In the genomic region with DNA sequence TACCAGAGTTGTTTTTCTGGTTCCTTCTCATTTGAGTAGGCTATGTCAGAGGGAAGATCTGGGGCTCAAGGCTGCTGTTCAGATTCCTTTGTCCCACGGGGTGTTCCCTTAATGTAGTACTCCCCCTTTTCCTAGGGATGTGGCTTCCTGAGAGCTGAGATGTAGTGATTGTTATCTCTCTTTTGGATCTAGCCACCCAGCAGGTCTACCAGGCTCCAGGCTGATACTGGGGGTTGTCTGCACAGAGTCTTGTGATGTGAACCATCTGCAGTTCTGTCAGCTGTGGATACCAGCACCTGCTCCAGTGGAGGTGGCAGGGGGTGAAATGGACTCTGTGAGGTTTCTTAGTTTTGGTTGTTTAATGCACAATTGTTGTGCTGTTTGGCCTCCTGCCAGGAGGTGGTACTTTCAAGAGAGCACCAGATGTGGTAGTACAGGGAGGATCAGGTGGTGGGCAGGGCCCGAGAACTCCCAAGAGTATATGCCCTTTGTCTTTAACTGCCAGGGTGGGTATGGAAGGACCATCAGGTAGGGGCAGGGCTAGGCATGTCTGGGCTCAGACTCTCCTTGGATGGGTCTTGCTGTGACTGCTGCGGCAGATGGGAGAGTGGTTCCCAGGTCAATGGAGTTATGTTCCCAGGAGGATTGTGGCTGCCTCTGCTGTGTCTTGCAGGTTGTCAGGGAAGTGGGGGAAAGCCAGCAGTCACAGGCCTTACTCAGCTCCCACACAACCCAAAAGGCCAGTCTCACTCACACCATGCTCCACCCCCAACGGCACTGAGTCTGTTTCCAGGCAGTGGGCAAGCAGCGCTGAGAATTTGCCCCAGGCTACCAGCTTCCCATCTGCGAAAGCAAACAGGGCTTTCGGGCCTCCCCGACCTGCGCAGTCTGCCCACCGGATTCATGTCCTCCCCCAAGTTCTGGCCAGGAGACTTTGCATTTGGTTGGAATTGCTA, we compare ENCODE assay signal across 9 cellular contexts.
A peak's percentile ranks its signal among the peaks of the same experiment; 100 is the strongest.
DNase-seq lines count a peak whose midpoint lies in the region; ATAC-seq lines count a peak whose summit lies in the region.
"Had no signal": no experiment of that assay in that cellular context is flagged by ENCODE, and none has a peak within 500 bp of the region (broad histone marks: within the 10 kb centered on the region; RNA-seq: fewer than 3 reads in every experiment).

No MANE protein-coding gene starts in this region.

- ATAC-seq in HG02642 (IDR thresholded peaks at IDR 0.05; ENCODE audit: poor library complexity, unreplicated experiment): peak; percentile 71
- no peak for ATAC-seq in GM21825 (IDR thresholded peaks at IDR 0.05; ENCODE audit: unreplicated experiment)

- DNase-seq in ELF-1 (ENCODE audit: low read depth, low spot score) (peak; percentile 90), NCI-H2171 treated with DMSO at 0.1 percent for 48 hours (lab: John Stamatoyannopoulos, UW) (peak; percentile 100), islet precursor cell (peak; percentile 93), mucosa of gallbladder (ENCODE audit: low spot score) (no peak), activated gamma-delta T cell treated with Interleukin-2 at 50 U/mL for 16 hours (no peak)
- no peak for DNase-seq in activated CD8-positive, alpha-beta memory T cell treated with anti-CD3 and anti-CD28 coated beads, Interleukin-2, amount 50 U/mL, for 4 hours
- DNase-seq: activated effector memory CD4-positive, alpha-beta T cell treated with Interleukin-2 at 50 U/mL for 16 hours had no signal

Comparison
In these comparisons a context has a peak if more than half of its experiments do, and no peak if none do; other contexts are left out.
1. DNase-seq: peak in ELF-1 (single experiment), NCI-H2171 treated with DMSO at 0.1 percent for 48 hours (single experiment) and islet precursor cell (single experiment); none in activated CD8-positive, alpha-beta memory T cell treated with anti-CD3 and anti-CD28 coated beads, Interleukin-2, amount 50 U/mL, for 4 hours (single experiment), mucosa of gallbladder (single experiment) and activated gamma-delta T cell treated with Interleukin-2 at 50 U/mL for 16 hours (single experiment).